ENCODE assay signal across 24 cellular contexts in the genomic region with DNA sequence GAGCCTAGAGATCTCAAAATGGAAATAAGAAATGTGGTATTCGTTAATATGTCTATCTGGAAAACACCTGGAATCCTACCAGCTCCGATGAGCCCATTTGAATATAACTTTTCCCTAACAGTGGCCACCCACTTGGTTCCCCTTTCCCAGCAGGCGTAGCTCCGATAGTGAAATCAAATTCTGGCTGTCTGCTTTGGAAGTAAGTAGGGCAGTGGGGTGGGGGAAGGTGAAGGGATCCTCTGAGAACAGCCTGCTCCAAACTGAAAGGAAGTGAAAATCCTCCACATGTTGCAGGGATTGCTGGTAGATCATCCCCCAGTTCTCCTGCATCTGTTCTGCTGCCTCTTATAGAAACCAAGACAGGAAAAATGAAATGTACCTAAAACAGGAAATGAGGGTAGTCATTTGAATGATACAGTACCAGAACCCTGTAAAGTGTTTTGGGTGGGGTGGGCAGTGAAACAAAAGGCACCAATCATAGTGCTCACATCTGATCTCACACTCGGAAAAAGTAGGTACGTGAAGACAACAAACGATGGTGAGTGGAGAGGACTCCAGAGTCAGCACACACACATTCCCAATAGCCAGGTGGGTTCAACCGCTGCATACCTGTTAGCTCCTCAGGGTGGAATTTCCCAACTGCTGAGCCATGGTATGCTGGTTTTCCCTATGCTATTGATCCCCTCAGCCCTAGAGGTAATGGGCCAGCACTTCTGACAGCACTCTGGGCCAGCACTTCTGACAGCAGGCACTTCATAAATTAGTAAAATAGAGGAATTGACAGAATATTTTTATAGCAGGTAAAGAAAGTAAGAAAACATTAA.
DNase-seq lines count a peak whose midpoint lies in the region; ATAC-seq, FAIRE-seq and TF ChIP-seq lines count a peak whose summit lies in the region.
"Had no signal": no experiment of that assay in that cellular context is flagged by ENCODE, and none has a peak within 500 bp of the region (broad histone marks: within the 10 kb centered on the region; RNA-seq: fewer than 3 reads in every experiment).

No MANE protein-coding gene starts in this region.

- H3K36me3 ChIP-seq in SK-N-SH (replicated peaks in 1 of 2; ENCODE audit: control insufficient read depth in 1 of 2, insufficient read depth in 2 of 2, low read length in 1 of 2) (no peaks in the 10 kb centered on the region), H1 (ENCODE audit: control insufficient read depth in 2 of 4, insufficient read depth in 4 of 4, low read length in 3 of 4) (no peaks in the 10 kb centered on the region), trophoblast cell (ENCODE audit: control insufficient read depth in 1 of 2, insufficient read depth in 2 of 2, low read length in 2 of 2) (no peaks in the 10 kb centered on the region)
- H3K36me3 ChIP-seq in CD8-positive, alpha-beta memory T cell (ENCODE audit: insufficient read depth, low read length), result no peaks in the 10 kb centered on the region

- H3K27me3 ChIP-seq in SK-N-SH (ENCODE audit: insufficient read depth) (no peaks in the 10 kb centered on the region), H1 (replicated peaks in 1 of 4; ENCODE audit: control insufficient read depth in 3 of 4, extremely low read depth in 1 of 4, insufficient read depth in 3 of 4, low read length in 3 of 4) (no peaks in the 10 kb centered on the region), trophoblast cell (ENCODE audit: insufficient read depth, low read length) (no peaks in the 10 kb centered on the region)
- no peaks in the 10 kb centered on the region for H3K27me3 ChIP-seq in CD8-positive, alpha-beta memory T cell (ENCODE audit: insufficient read depth, low read length, poor library complexity, severe bottlenecking)

- no peak overlapping the region for H2BK20ac ChIP-seq in H1 (ENCODE audit: low read length)

- H2BK5ac ChIP-seq in H1 (ENCODE audit: low read depth, low read length) (no peak overlapping the region), trophoblast cell (ENCODE audit: low read depth, low read length, poor library complexity) (no peak overlapping the region)

- H3K23me2 ChIP-seq in H1 (ENCODE audit: low read depth, low read length), result no peaks in the 10 kb centered on the region

- POLR2A ChIA-PET in SK-N-SH (lab: Yijun Ruan, JAX), result no interaction called here
- POLR2A ChIA-PET in H1 (lab: Charles Lee; ENCODE audit: partially characterized antibody), result interaction anchor here (0.5 kb wide), 1 partner anchor 187 kb away, joined by 3 read pairs; no protein-coding TSS in a partner anchor
- POLR2A ChIA-PET in CD8-positive, alpha-beta memory T cell (lab: Charles Lee), result no interaction called here

- no peak overlapping the region for H4K12ac ChIP-seq in trophoblast cell (ENCODE audit: low read depth, low read length)

- peaks cover 5 to 13% (median 7%) of the 10 kb centered on the region in 5 donors for H3K9me3 Mint-ChIP-seq in CD8-positive, alpha-beta memory T cell

- no peak overlapping the region for H3K4me3 ChIP-seq in SK-N-SH (ENCODE audit: low read depth in 2 of 2, low read length in 1 of 2)
- H3K4me3 ChIP-seq in H1 (ENCODE audit: extremely low read depth in 1 of 4, insufficient read depth in 2 of 4, low read depth in 3 of 4, low read length in 4 of 4), result peak overlapping the region in 1 of 4 experiments; percentile 14; a peak in 1 of 8 replicates
- H3K4me3 ChIP-seq in trophoblast cell (ENCODE audit: low read depth, low read length), result no peak overlapping the region
- H3K4me3 ChIP-seq in CD8-positive, alpha-beta memory T cell (ENCODE audit: low read length), result no peak overlapping the region
- H3K4me3 ChIP-seq: mucosa of descending colon, psoas muscle had no signal

- H3K79me2 ChIP-seq in SK-N-SH (ENCODE audit: insufficient read depth), result no peaks in the 10 kb centered on the region
- no peaks in the 10 kb centered on the region for H3K79me2 ChIP-seq in H1 (ENCODE audit: control insufficient read depth in 1 of 2, insufficient read depth in 2 of 2, low read length in 2 of 2)
- H3K79me2 ChIP-seq in trophoblast cell (ENCODE audit: control insufficient read depth, insufficient read depth, low read length, poor library complexity), result no peaks in the 10 kb centered on the region

- TF ChIP-seq RAD21 in SK-N-SH (IDR thresholded peaks at IDR 0.05; ENCODE audit: low read length) (no peak), H1 (IDR thresholded peaks at IDR 0.05 in 1 of 2, conservative IDR thresholded peaks at IDR 0.05 in 1 of 2; ENCODE audit: low read depth in 2 of 2, low read length in 2 of 2) (no peak)

- no peaks in the 10 kb centered on the region for H3K4me1 Mint-ChIP-seq in CD8-positive, alpha-beta memory T cell
- H3K4me1 Mint-ChIP-seq: activated CD4-positive, alpha-beta T cell treated with anti-CD3 and anti-CD28 coated beads for 36 hours; activated naive CD4-positive, alpha-beta T cell treated with anti-CD3 and anti-CD28 coated beads, Interleukin-2, amount 10 ng/mL, durations not matched to agents 7 days and 5 days had no signal

- no peak overlapping the region for H2BK15ac ChIP-seq in H1 (ENCODE audit: low read length)

- 81% methylated on average over 8 of the region's 8 CpGs for WGBS in SK-N-SH (ENCODE audit: low lambda C conversion rate)
- WGBS in H1 (ENCODE audit: extremely low coverage in 1 of 2, insufficient coverage in 1 of 2, insufficient read length in 1 of 2, insufficient replicate concordance in 2 of 2, low coverage in 1 of 2, low lambda C conversion rate in 2 of 2, missing lambda C conversion rate in 1 of 2), 2 experiments, result 70% methylated on average over 8 of the region's 8 CpGs; no CpG with 5 or more reads in 1 of the 2 experiments
- no CpG with 5 or more reads among the region's 8 CpGs for WGBS in trophoblast cell (ENCODE audit: extremely low coverage, insufficient coverage, insufficient read length)

- peak overlapping the region; percentile 33 for H2BK120ac ChIP-seq in H1 (replicated peaks; ENCODE audit: low read depth, low read length)
- no peak overlapping the region for H2BK120ac ChIP-seq in trophoblast cell (ENCODE audit: insufficient read depth, low read length, poor library complexity)

- H3F3A ChIP-seq in SK-N-SH (replicated peaks; ENCODE audit: insufficient read depth), result no peaks in the 10 kb centered on the region

- H3K27ac Mint-ChIP-seq in CD8-positive, alpha-beta memory T cell, result no peak overlapping the region
- H3K27ac Mint-ChIP-seq: activated CD4-positive, alpha-beta T cell treated with anti-CD3 and anti-CD28 coated beads for 36 hours; activated naive CD4-positive, alpha-beta T cell treated with anti-CD3 and anti-CD28 coated beads, Interleukin-2, amount 10 ng/mL, durations not matched to agents 7 days and 5 days; type B pancreatic cell had no signal

- no peak overlapping the region for H4K91ac ChIP-seq in H1 (replicated peaks; ENCODE audit: insufficient read length, low read length)
- peak overlapping the region; percentile 35 for H4K91ac ChIP-seq in trophoblast cell (ENCODE audit: low read depth, low read length)

- H3K18ac ChIP-seq in H1 (ENCODE audit: extremely low read depth, low read length) (no peak overlapping the region), trophoblast cell (ENCODE audit: low read length) (no peak overlapping the region)

- no peaks in the 10 kb centered on the region for H3K36me3 Mint-ChIP-seq in CD8-positive, alpha-beta memory T cell
- H3K36me3 Mint-ChIP-seq: activated naive CD4-positive, alpha-beta T cell treated with anti-CD3 and anti-CD28 coated beads, Interleukin-2, amount 10 ng/mL, durations not matched to agents 7 days and 5 days; type B pancreatic cell had no signal

- TF ChIP-seq EP300 in SK-N-SH (IDR thresholded peaks at IDR 0.05; ENCODE audit: borderline replicate concordance in 1 of 2, low read depth in 1 of 2, low read length in 1 of 2) (no peak), H1 (IDR thresholded peaks at IDR 0.05; ENCODE audit: borderline replicate concordance in 1 of 2, low read depth in 2 of 2, low read length in 2 of 2) (no peak)

- H3K4ac ChIP-seq in H1 (replicated peaks; ENCODE audit: insufficient read length, low read depth, low read length), result no peak overlapping the region
- H3K4ac ChIP-seq in trophoblast cell (ENCODE audit: low read depth, low read length), result no peak overlapping the region

- DNase-seq in SK-N-SH, result no peak
- peak in 1 of 2 experiments; percentile 7 for DNase-seq in H1 (ENCODE audit: low read depth in 1 of 2, low spot score in 2 of 2)
- DNase-seq in iPS-NIHi7 (ENCODE audit: extremely low spot score), result peak; percentile 53
- DNase-seq in trophoblast cell, result peak; percentile 21 to 30
- no peak for DNase-seq in CD8-positive, alpha-beta memory T cell
- no peak for DNase-seq in stimulated activated CD4-positive, alpha-beta T cell treated with anti-CD3 and anti-CD28 coated beads, Interleukin-4, amount 100 ng/mL, for 4 hours
- DNase-seq in activated CD4-positive, CD25-positive, alpha-beta regulatory T cell treated with anti-CD3 and anti-CD28 coated beads, Interleukin-2, amount 50 U/mL, for 72 hours, result no peak
- DNase-seq: 8988T; activated CD4-positive, alpha-beta T cell treated with anti-CD3 and anti-CD28 coated beads for 36 hours; activated naive CD4-positive, alpha-beta T cell treated with anti-CD3 and anti-CD28 coated beads, Interleukin-2, amount 10 ng/mL, durations not matched to agents 7 days and 5 days; activated T-cell treated with anti-CD3 and anti-CD28 coated beads, Interleukin-2, amount 50 U/mL, for 48 hours; central memory CD4-positive, alpha-beta T cell; Karpas-422; mucosa of descending colon; NCI-H1048; NCI-H1930; NCI-H226; NCI-H748 treated with DMSO at 0.1 percent for 48 hours; psoas muscle; SHP77 treated with DMSO at 0.1 percent for 48 hours had no signal

- no peaks in the 10 kb centered on the region for H3K27me3 Mint-ChIP-seq in CD8-positive, alpha-beta memory T cell
- H3K27me3 Mint-ChIP-seq: activated CD4-positive, alpha-beta T cell treated with anti-CD3 and anti-CD28 coated beads for 36 hours; activated naive CD4-positive, alpha-beta T cell treated with anti-CD3 and anti-CD28 coated beads, Interleukin-2, amount 10 ng/mL, durations not matched to agents 7 days and 5 days had no signal

- H4K8ac ChIP-seq in H1 (ENCODE audit: extremely low read depth, insufficient read depth, low read length), result no peak overlapping the region
- peak overlapping the region; percentile 43 for H4K8ac ChIP-seq in trophoblast cell (ENCODE audit: low read depth, low read length)

- H2BK12ac ChIP-seq in H1 (ENCODE audit: low read depth, low read length) (no peak overlapping the region), trophoblast cell (ENCODE audit: low read length) (peak overlapping the region; percentile 95)

- H3K9me3 ChIP-seq in SK-N-SH (no peaks in the 10 kb centered on the region), H1 (ENCODE audit: insufficient read depth in 2 of 2, low read depth in 1 of 2, low read length in 1 of 2) (no peaks in the 10 kb centered on the region), trophoblast cell (ENCODE audit: insufficient read depth, low read depth, low read length) (no peaks in the 10 kb centered on the region)
- no peaks in the 10 kb centered on the region for H3K9me3 ChIP-seq in CD8-positive, alpha-beta memory T cell (ENCODE audit: low read length)
- H3K9me3 ChIP-seq: mucosa of descending colon, psoas muscle had no signal

- H3K14ac ChIP-seq in H1 (ENCODE audit: insufficient read length) (no peak overlapping the region), trophoblast cell (ENCODE audit: low read length) (no peak overlapping the region)

- no peak overlapping the region for H2AK5ac ChIP-seq in H1 (ENCODE audit: low read depth, low read length)
- H2AK5ac ChIP-seq in trophoblast cell (ENCODE audit: low read length), result no peak overlapping the region

- H3K27ac ChIP-seq in SK-N-SH (ENCODE audit: low read depth in 2 of 2, low read length in 1 of 2) (peak overlapping the region in 1 of 2 experiments; percentile 34; a peak in 1 of 4 replicates), H1 (ENCODE audit: low read depth, low read length) (peak overlapping the region; percentile 17; the same call in 1 of the 2 replicates), trophoblast cell (ENCODE audit: low read depth, low read length) (no peak overlapping the region)
- no peak overlapping the region for H3K27ac ChIP-seq in CD8-positive, alpha-beta memory T cell (ENCODE audit: low read depth, low read length)
- H3K27ac ChIP-seq: psoas muscle had no signal

- no peaks in the 10 kb centered on the region for H3K79me1 ChIP-seq in H1 (ENCODE audit: low read depth, low read length)
- H3K79me1 ChIP-seq in trophoblast cell (ENCODE audit: low read length), result peaks cover 5% of the 10 kb centered on the region

- H3K4me3 Mint-ChIP-seq in CD8-positive, alpha-beta memory T cell, result no peak overlapping the region
- H3K4me3 Mint-ChIP-seq: activated CD4-positive, alpha-beta T cell treated with anti-CD3 and anti-CD28 coated beads for 36 hours; activated naive CD4-positive, alpha-beta T cell treated with anti-CD3 and anti-CD28 coated beads, Interleukin-2, amount 10 ng/mL, durations not matched to agents 7 days and 5 days; neural crest cell; type B pancreatic cell had no signal

- H3K4me2 ChIP-seq in SK-N-SH (0 out of 2 replicates have a peak overlapping the region, but pooled peaks have one; percentile 11), H1 (ENCODE audit: insufficient read depth in 1 of 2, low read depth in 2 of 2, low read length in 2 of 2) (peak overlapping the region; percentile 9 to 14; a peak in 2 of 4 replicates), trophoblast cell (ENCODE audit: low read length) (no peak overlapping the region)

- no peak for TF ChIP-seq POLR2A in H1 (IDR thresholded peaks at IDR 0.05; ENCODE audit: control extremely low read depth in 1 of 2, low read depth in 2 of 2, low read length in 2 of 2)

- no peak overlapping the region for H3K23ac ChIP-seq in H1 (ENCODE audit: insufficient read length)
- H3K23ac ChIP-seq in trophoblast cell (ENCODE audit: low read length), result no peak overlapping the region

- H4K20me1 ChIP-seq in SK-N-SH (ENCODE audit: insufficient read depth), result no peaks in the 10 kb centered on the region
- no peaks in the 10 kb centered on the region for H4K20me1 ChIP-seq in H1 (replicated peaks in 1 of 2; ENCODE audit: control insufficient read depth in 1 of 2, insufficient read depth in 2 of 2, low read length in 2 of 2)

- no peaks in the 10 kb centered on the region for H3K9me2 ChIP-seq in SK-N-SH

- TF ChIP-seq CTCF in SK-N-SH (IDR thresholded peaks at IDR 0.05), result no peak
- TF ChIP-seq CTCF in H1 (IDR thresholded peaks at IDR 0.05; ENCODE audit: control extremely low read depth in 1 of 3, insufficient read depth in 1 of 3, low read depth in 1 of 3, low read length in 3 of 3), result no peak

- H3K4me1 ChIP-seq in SK-N-SH (ENCODE audit: control insufficient read depth in 1 of 2, insufficient read depth in 2 of 2, low read depth in 1 of 2, low read length in 1 of 2) (peaks cover 0 to 10% of the 10 kb centered on the region in 2 experiments; a peak in 3 of 4 replicates), H1 (replicated peaks in 1 of 4; ENCODE audit: control insufficient read depth in 3 of 4, insufficient read depth in 4 of 4, low read length in 3 of 4) (peaks cover 4 to 16% (median 5%) of the 10 kb centered on the region in 4 experiments; a peak in 6 of 7 replicates), trophoblast cell (ENCODE audit: control insufficient read depth in 1 of 2, insufficient read depth in 2 of 2, low read length in 2 of 2) (peaks cover 4 to 11% of the 10 kb centered on the region in 2 experiments)
- H3K4me1 ChIP-seq in CD8-positive, alpha-beta memory T cell (ENCODE audit: insufficient read depth, low read length), result no peaks in the 10 kb centered on the region
- H3K4me1 ChIP-seq: psoas muscle had no signal

- peak overlapping the region; percentile 36; the same call in 1 of the 2 replicates for H2AFZ ChIP-seq in SK-N-SH (ENCODE audit: low read depth)
- peak overlapping the region; percentile 75 for H2AFZ ChIP-seq in H1 (ENCODE audit: low read length)
- no peak overlapping the region for H2AFZ ChIP-seq in trophoblast cell (ENCODE audit: insufficient read depth, low read length, poor library complexity)

- H3K9ac ChIP-seq in SK-N-SH (no peak overlapping the region), H1 (replicated peaks in 1 of 4; ENCODE audit: extremely low read depth in 1 of 4, low read depth in 3 of 4, low read length in 3 of 4) (peak overlapping the region in 1 of 4 experiments; percentile 37; a peak in 1 of 7 replicates), trophoblast cell (ENCODE audit: low read length) (no peak overlapping the region)

- H4K5ac ChIP-seq in H1 (ENCODE audit: insufficient read length, low read depth, low read length), result no peak overlapping the region

- CTCF ChIA-PET in SK-N-SH (lab: Yijun Ruan, JAX) (no interaction called here), H1 (lab: Charles Lee; ENCODE audit: partially characterized antibody) (interaction anchor here (0.6 to 5.6 kb wide), 4 partner anchors 10 to 459 kb away, joined by 3 to 27 read pairs (median 3); no protein-coding TSS in a partner anchor)
- CTCF ChIA-PET in CD8-positive, alpha-beta memory T cell (lab: Charles Lee), result no interaction called here

- FAIRE-seq in H1 (lab: Jason Lieb, UNC), result peak; percentile 69
- FAIRE-seq: TTC549 had no signal

- H3K56ac ChIP-seq in H1 (replicated peaks; ENCODE audit: insufficient read length, low read depth, low read length), result no peak overlapping the region

- ATAC-seq in SK-N-SH treated with all-trans-retinoic acid at 6 μM for 48 hours, result no peak
- ATAC-seq: activated CD4-positive, alpha-beta T cell treated with anti-CD3 and anti-CD28 coated beads for 36 hours; mucosa of descending colon had no signal

Comparison
In these comparisons a context has a peak if more than half of its experiments do, and no peak if none do; other contexts are left out.
1. DNase-seq: peak in iPS-NIHi7 (single experiment) and trophoblast cell (2 of 2); none in SK-N-SH (single experiment), CD8-positive, alpha-beta memory T cell (0 of 5), stimulated activated CD4-positive, alpha-beta T cell treated with anti-CD3 and anti-CD28 coated beads, Interleukin-4, amount 100 ng/mL, for 4 hours (0 of 2) and activated CD4-positive, CD25-positive, alpha-beta regulatory T cell treated with anti-CD3 and anti-CD28 coated beads, Interleukin-2, amount 50 U/mL, for 72 hours (single experiment).